ENCODE assay signal across 22 cellular contexts in genomic region chr9:127860260-127860659, GRCh38. TPM values are rescaled to one million over a fixed set of nuclear protein-coding genes. Genes with fewer than 3 reads are reported as not detected.
A peak's percentile ranks its signal among the peaks of the same experiment; 100 is the strongest.
DNase-seq lines count a peak whose midpoint lies in the region; ATAC-seq, FAIRE-seq and TF ChIP-seq lines count a peak whose summit lies in the region.
"Had no signal": no experiment of that assay in that cellular context is flagged by ENCODE, and none has a peak within 500 bp of the region (broad histone marks: within the 10 kb centered on the region; RNA-seq: fewer than 3 reads in every experiment).

No MANE protein-coding gene starts in this region.

- FAIRE-seq in K562 (lab: Jason Lieb, UNC) = no peak
- FAIRE-seq: colon, GM18507, islet of Langerhans had no signal

- 69% methylated on average over 8 of the region's 8 CpGs for WGBS in K562 (ENCODE audit: insufficient coverage, low coverage, missing lambda C conversion rate)

- no peaks in the 10 kb centered on the region for H3K9me3 Mint-ChIP-seq in CD4-positive, alpha-beta T cell
- H3K9me3 Mint-ChIP-seq in immature natural killer cell = no peaks in the 10 kb centered on the region
- H3K9me3 Mint-ChIP-seq: activated CD4-positive, alpha-beta memory T cell treated with anti-CD3 and anti-CD28 coated beads for 36 hours; activated naive CD4-positive, alpha-beta T cell treated with anti-CD3 and anti-CD28 coated beads, Interleukin-2, amount 10 ng/mL, durations not matched to agents 7 days and 5 days; neural crest cell had no signal

- H3K36me3 ChIP-seq in K562 (ENCODE audit: control insufficient read depth, insufficient read depth, low read length) = no peaks in the 10 kb centered on the region
- H3K36me3 ChIP-seq: WERI-Rb-1 had no signal

- H3K27me3 Mint-ChIP-seq in CD4-positive, alpha-beta T cell = no peaks in the 10 kb centered on the region
- peaks cover 0 to 8% (median 6%) of the 10 kb centered on the region in 3 donors for H3K27me3 Mint-ChIP-seq in immature natural killer cell (ENCODE audit: low read depth in 3 of 3)
- H3K27me3 Mint-ChIP-seq: activated CD4-positive, alpha-beta memory T cell treated with anti-CD3 and anti-CD28 coated beads for 36 hours had no signal

- H4K20me1 ChIP-seq in K562 (replicated peaks; ENCODE audit: control insufficient read depth, insufficient read depth, low read length) = no peaks in the 10 kb centered on the region

- TF ChIP-seq RAD21 in K562 (CRISPR knock-in tag; conservative IDR thresholded peaks at IDR 0.05 in 1 of 2, IDR thresholded peaks at IDR 0.05 in 1 of 2) = no peak

- no peak overlapping the region for H3K4me2 ChIP-seq in K562 (ENCODE audit: insufficient read depth, low read length)

- peak overlapping the region; percentile 87 for H3K27ac Mint-ChIP-seq in CD4-positive, alpha-beta T cell
- H3K27ac Mint-ChIP-seq in immature natural killer cell = peak overlapping the region in 5 of 6 donors; percentile 12 to 93 (median 78)
- H3K27ac Mint-ChIP-seq: activated CD4-positive, alpha-beta memory T cell treated with anti-CD3 and anti-CD28 coated beads for 36 hours; activated naive CD4-positive, alpha-beta T cell treated with anti-CD3 and anti-CD28 coated beads, Interleukin-2, amount 10 ng/mL, durations not matched to agents 7 days and 5 days had no signal

- no peaks in the 10 kb centered on the region for H3K36me3 Mint-ChIP-seq in CD4-positive, alpha-beta T cell (ENCODE audit: low read depth)
- no peaks in the 10 kb centered on the region for H3K36me3 Mint-ChIP-seq in immature natural killer cell
- H3K36me3 Mint-ChIP-seq: activated CD4-positive, alpha-beta memory T cell treated with anti-CD3 and anti-CD28 coated beads for 36 hours; activated naive CD4-positive, alpha-beta T cell treated with anti-CD3 and anti-CD28 coated beads, Interleukin-2, amount 10 ng/mL, durations not matched to agents 7 days and 5 days had no signal

- no peak overlapping the region for H3K4me3 ChIP-seq in K562

- POLR2A ChIA-PET in CD4-positive, alpha-beta T cell (lab: Charles Lee) = no interaction called here
- POLR2A ChIA-PET in K562 (lab: Yijun Ruan, JAX) = interaction anchor here (2.6 kb wide), 1 partner anchor 32 kb away, joined by 7 read pairs; no protein-coding TSS in a partner anchor

- H3K4me3 Mint-ChIP-seq in CD4-positive, alpha-beta T cell = no peak overlapping the region
- H3K4me3 Mint-ChIP-seq in immature natural killer cell = peak overlapping the region in 2 of 5 donors; percentile 25 to 38
- H3K4me3 Mint-ChIP-seq: activated CD4-positive, alpha-beta memory T cell treated with anti-CD3 and anti-CD28 coated beads for 36 hours; activated naive CD4-positive, alpha-beta T cell treated with anti-CD3 and anti-CD28 coated beads, Interleukin-2, amount 10 ng/mL, durations not matched to agents 7 days and 5 days; neural crest cell had no signal

- peaks cover 5% of the 10 kb centered on the region for H3K9me1 ChIP-seq in K562 (ENCODE audit: control insufficient read depth, insufficient read depth, low read length)

- ATAC-seq in CD4-positive, alpha-beta T cell (ENCODE audit: poor library complexity) = no peak
- ATAC-seq in K562 (no peak), sciatic nerve (peak; percentile 11)

- H3K4me1 ChIP-seq in K562 (replicated peaks in 1 of 2; ENCODE audit: control insufficient read depth in 2 of 2, insufficient read depth in 2 of 2, low read length in 2 of 2) = peaks cover 59 to 78% of the 10 kb centered on the region in 2 experiments

- H3K9ac ChIP-seq in K562 (ENCODE audit: insufficient read depth in 1 of 2, low read depth in 2 of 2, low read length in 2 of 2) = peak overlapping the region; percentile 7 to 77; a peak in 3 of 4 replicates

- H3K4me1 Mint-ChIP-seq in CD4-positive, alpha-beta T cell (ENCODE audit: low read depth) = peaks cover 38% of the 10 kb centered on the region
- peaks cover 58 to 64% of the 10 kb centered on the region in 2 donors for H3K4me1 Mint-ChIP-seq in immature natural killer cell

- TF ChIP-seq POLR2A in K562 (conservative IDR thresholded peaks at IDR 0.05) = no peak

- H3K27me3 ChIP-seq in CD4-positive, alpha-beta T cell (ENCODE audit: control insufficient read depth, insufficient read depth, low read length) = no peaks in the 10 kb centered on the region
- no peaks in the 10 kb centered on the region for H3K27me3 ChIP-seq in K562 (ENCODE audit: control insufficient read depth in 2 of 2, insufficient read depth in 2 of 2, low read length in 2 of 2)

- no peak for DNase-seq in CD4-positive, alpha-beta T cell
- DNase-seq in K562 (ENCODE audit: extremely low read depth in 1 of 4, low spot score in 3 of 4) = no peak
- DNase-seq in immature natural killer cell = no peak
- no peak for DNase-seq in sciatic nerve (ENCODE audit: low spot score)
- DNase-seq in NCI-H446 treated with DMSO at 0.1 percent for 48 hours (lab: John Stamatoyannopoulos, UW) = no peak
- DNase-seq in dermis blood vessel endothelial cell = no peak
- DNase-seq in RKO (ENCODE audit: low spot score) = no peak
- DNase-seq in 8988T = no peak
- DNase-seq: activated CD4-positive, alpha-beta memory T cell treated with anti-CD3 and anti-CD28 coated beads for 36 hours; activated naive CD4-positive, alpha-beta T cell treated with anti-CD3 and anti-CD28 coated beads, Interleukin-2, amount 10 ng/mL, durations not matched to agents 7 days and 5 days; activated T-cell treated with anti-CD3 and anti-CD28 coated beads, Interleukin-2, amount 50 U/mL, for 1 hour; COR-L47; EL; NCI-H1105; NCI-H524 treated with DMSO at 0.1 percent for 48 hours; SHP77; T-helper 2 cell; WERI-Rb-1 had no signal

- no peak for TF ChIP-seq EP300 in K562 (IDR thresholded peaks at IDR 0.05; ENCODE audit: low read length)

- intact Hi-C loops in CD4-positive, alpha-beta T cell (cut with DNase I, micrococcal nuclease) = loop anchor here in 1 of 2 experiments (5.0 kb wide), 1 partner anchor 37 kb away; the partner anchor contains the start of gene ST6GALNAC6
- intact Hi-C loops in K562 (cut with micrococcal nuclease) (no loop called here), sciatic nerve (cut with DNase I) (no loop called here)

- H3K79me2 ChIP-seq in K562 (ENCODE audit: control insufficient read depth, insufficient read depth, low read length) = no peaks in the 10 kb centered on the region

- in situ Hi-C loops in K562 (cut with MboI) = no loop called here

- CTCF ChIA-PET in CD4-positive, alpha-beta T cell (lab: Charles Lee) = interaction anchor here (0.6 kb wide), 1 partner anchor 306 kb away, joined by 3 read pairs; no protein-coding TSS in a partner anchor
- CTCF ChIA-PET in K562 (lab: Yijun Ruan, JAX; ENCODE audit: low intra/inter-chr PET ratio) = interaction anchor here (0.7 kb wide), 1 partner anchor 24 kb away, joined by 4 read pairs; no protein-coding TSS in a partner anchor

- H3K9me3 ChIP-seq in CD4-positive, alpha-beta T cell (ENCODE audit: control insufficient read depth, low read length) = no peaks in the 10 kb centered on the region
- H3K9me3 ChIP-seq in K562 (replicated peaks; ENCODE audit: control insufficient read depth, insufficient read depth, low read depth, low read length) = no peaks in the 10 kb centered on the region

- BruUV-seq in K562 (replicated peaks; lab: Mats Ljungman, UMichigan) = no TSS peak

- H3K27ac ChIP-seq in CD4-positive, alpha-beta T cell (ENCODE audit: low read depth, low read length) = no peak overlapping the region
- H3K27ac ChIP-seq in K562 (ENCODE audit: extremely low read depth, low read depth, low read length) = no peak overlapping the region; the same call in 2 of the 3 replicates

- H2AFZ ChIP-seq in K562 (ENCODE audit: low read depth, low read length) = peak overlapping the region; percentile 68; the same call in 1 of the 2 replicates

- no peak for TF ChIP-seq CTCF in CD4-positive, alpha-beta T cell (IDR thresholded peaks at IDR 0.05)
- TF ChIP-seq CTCF in K562 (IDR thresholded peaks at IDR 0.05 in 2 of 3, conservative IDR thresholded peaks at IDR 0.05 in 1 of 3; ENCODE audit: insufficient read depth in 2 of 3, low read depth in 1 of 3, low read length in 3 of 3) = no peak

RNA-seq across cellular contexts. Expression of gene ENG, which starts 5.8 kb away (rescaled TPM):
- total RNA-seq in CD4-positive, alpha-beta T cell = 1 to 10 TPM; 2.5 to 2.6 TPM
- total RNA-seq in K562 (2011; cell fraction: chromatin; rRNA removed; ENCODE audit: low replicate concordance) = 0.51 and 0.69 TPM in 2 replicates
- 0.50 and 1.1 TPM in 2 replicates for total RNA-seq in K562 (2011; cell fraction: nucleolus; rRNA removed)
- not detected in 2 replicates for total RNA-seq in K562 (2011; cell fraction: nucleoplasm; rRNA removed)
- total RNA-seq in K562 (2014; rRNA removed) (0.16 and 0.23 TPM in 2 replicates), K562 (2014; rRNA removed; fragmentation: Illumina TruSeq; extraction: Trizol) (0.07 TPM in 1 of 2 replicates, not detected in the other), K562 (2015; rRNA removed; fragmentation: Illumina TruSeq; extraction: Trizol) (0.04 TPM in 1 of 2 replicates, not detected in the other), K562 (2021) (0.40 and 0.51 TPM in 2 replicates), sciatic nerve (285 TPM), dermis blood vessel endothelial cell (84.2 and 165 TPM in 2 replicates)
- polyA plus RNA-seq in K562 (2011; rRNA removed) (0.14 and 0.27 TPM in 2 replicates), K562 (2014; fragmentation: Illumina TruSeq; extraction: Trizol) (0.24 and 0.28 TPM in 2 replicates), K562 (2014; fragmentation: Nextera tagmentation; extraction: Ambion mirVana) (under 1 TPM in 1 of 2 experiments, not detected in 1; 0.13 TPM), K562 (2014; rRNA removed) (0.13 TPM in 1 of 2 replicates, not detected in the other), immature natural killer cell (10 to 100 TPM in 1 of 3 donors, 1 to 10 TPM in 2; 7.2 to 12.1 (median 8.6) TPM)
- polyA plus RNA-seq in K562 (2011; cell fraction: cytosol; rRNA removed) = 0.19 TPM in 2 replicates
- 0.21 and 0.33 TPM in 2 replicates for polyA plus RNA-seq in K562 (2011; cell fraction: nucleus; rRNA removed)
- 0.73 and 1.6 TPM in 2 replicates for polyA plus RNA-seq in K562 (2012)
- polyA minus RNA-seq in K562 (2011; rRNA and poly(A)+ RNA removed) = 0.06 TPM in 1 of 2 replicates, not detected in the other
- polyA minus RNA-seq in K562 (2011; cell fraction: cytosol; rRNA and poly(A)+ RNA removed) = 0.64 TPM in 1 of 2 replicates, not detected in the other
- polyA minus RNA-seq in K562 (2011; cell fraction: nucleus; rRNA and poly(A)+ RNA removed) = not detected in 2 replicates

RNA-seq across cellular contexts. Expression of gene AK1, which starts 17.2 kb away (rescaled TPM):
- total RNA-seq in CD4-positive, alpha-beta T cell = 10 to 100 TPM; 46.7 to 52.6 TPM
- 1.9 and 7.3 TPM in 2 replicates for total RNA-seq in K562 (2011; cell fraction: chromatin; rRNA removed; ENCODE audit: low replicate concordance)
- total RNA-seq in K562 (2011; cell fraction: nucleolus; rRNA removed) = 7.1 and 11.2 TPM in 2 replicates
- 3.7 and 5.5 TPM in 2 replicates for total RNA-seq in K562 (2011; cell fraction: nucleoplasm; rRNA removed)
- total RNA-seq in K562 (2014; rRNA removed) = 33.2 and 56.5 TPM in 2 replicates
- 15.1 and 22.6 TPM in 2 replicates for total RNA-seq in K562 (2014; rRNA removed; fragmentation: Illumina TruSeq; extraction: Trizol)
- total RNA-seq in K562 (2015; rRNA removed; fragmentation: Illumina TruSeq; extraction: Trizol) = 38.7 and 39.0 TPM in 2 replicates
- 67.6 and 71.8 TPM in 2 replicates for total RNA-seq in K562 (2021)
- 37.2 and 44.6 TPM in 2 replicates for polyA plus RNA-seq in K562 (2011; rRNA removed)
- polyA plus RNA-seq in K562 (2011; cell fraction: cytosol; rRNA removed) = 48.4 and 109 TPM in 2 replicates
- polyA plus RNA-seq in K562 (2011; cell fraction: nucleus; rRNA removed) = 29.2 and 57.2 TPM in 2 replicates
- polyA plus RNA-seq in K562 (2012) = 69.4 and 83.0 TPM in 2 replicates
- polyA plus RNA-seq in K562 (2014; fragmentation: Illumina TruSeq; extraction: Trizol) = 68.8 and 76.7 TPM in 2 replicates
- 10 to 100 TPM; 10.1 to 38.9 TPM for polyA plus RNA-seq in K562 (2014; fragmentation: Nextera tagmentation; extraction: Ambion mirVana)
- 58.1 and 73.2 TPM in 2 replicates for polyA plus RNA-seq in K562 (2014; rRNA removed)
- 10.3 and 14.5 TPM in 2 replicates for polyA minus RNA-seq in K562 (2011; rRNA and poly(A)+ RNA removed)
- polyA minus RNA-seq in K562 (2011; cell fraction: cytosol; rRNA and poly(A)+ RNA removed) = 11.4 and 13.5 TPM in 2 replicates
- 1.2 and 2.1 TPM in 2 replicates for polyA minus RNA-seq in K562 (2011; cell fraction: nucleus; rRNA and poly(A)+ RNA removed)
- 1 to 10 TPM in 1 of 3 donors, under 1 TPM in 1, not detected in 1; 0.12 to 1.0 TPM for polyA plus RNA-seq in immature natural killer cell
- total RNA-seq in sciatic nerve = 61.0 TPM
- total RNA-seq in dermis blood vessel endothelial cell = 22.0 and 42.2 TPM in 2 replicates

RNA-seq across cellular contexts. Expression of gene ST6GALNAC6, which starts 39.1 kb away (rescaled TPM):
- 10 to 100 TPM; 93.1 to 97.5 TPM for total RNA-seq in CD4-positive, alpha-beta T cell
- total RNA-seq in K562 (2011; cell fraction: chromatin; rRNA removed; ENCODE audit: low replicate concordance) = 18.9 and 41.8 TPM in 2 replicates
- total RNA-seq in K562 (2011; cell fraction: nucleolus; rRNA removed) = 25.3 and 31.9 TPM in 2 replicates
- 19.5 and 22.4 TPM in 2 replicates for total RNA-seq in K562 (2011; cell fraction: nucleoplasm; rRNA removed)
- total RNA-seq in K562 (2014; rRNA removed) (13.0 and 16.0 TPM in 2 replicates), K562 (2014; rRNA removed; fragmentation: Illumina TruSeq; extraction: Trizol) (6.4 and 8.2 TPM in 2 replicates), K562 (2015; rRNA removed; fragmentation: Illumina TruSeq; extraction: Trizol) (16.8 and 17.0 TPM in 2 replicates), K562 (2021) (17.3 and 18.7 TPM in 2 replicates), sciatic nerve (108 TPM), dermis blood vessel endothelial cell (33.2 and 44.8 TPM in 2 replicates)
- polyA plus RNA-seq in K562 (2011; rRNA removed) (23.0 and 23.7 TPM in 2 replicates), K562 (2014; fragmentation: Illumina TruSeq; extraction: Trizol) (14.5 and 15.6 TPM in 2 replicates), K562 (2014; fragmentation: Nextera tagmentation; extraction: Ambion mirVana) (under 1 TPM; 0.13 to 0.20 TPM), K562 (2014; rRNA removed) (16.4 and 19.0 TPM in 2 replicates), immature natural killer cell (10 to 100 TPM; 84.0 to 97.8 (median 94.1) TPM)
- 30.5 and 46.9 TPM in 2 replicates for polyA plus RNA-seq in K562 (2011; cell fraction: cytosol; rRNA removed)
- 51.3 and 78.0 TPM in 2 replicates for polyA plus RNA-seq in K562 (2011; cell fraction: nucleus; rRNA removed)
- polyA plus RNA-seq in K562 (2012) = 13.2 and 13.7 TPM in 2 replicates
- polyA minus RNA-seq in K562 (2011; rRNA and poly(A)+ RNA removed) = 5.5 and 6.3 TPM in 2 replicates
- 3.5 and 5.2 TPM in 2 replicates for polyA minus RNA-seq in K562 (2011; cell fraction: cytosol; rRNA and poly(A)+ RNA removed)
- 10.4 and 11.2 TPM in 2 replicates for polyA minus RNA-seq in K562 (2011; cell fraction: nucleus; rRNA and poly(A)+ RNA removed)

RNA-seq across cellular contexts. Expression of gene ST6GALNAC4, which starts 56.6 kb away (rescaled TPM):
- 10 to 100 TPM; 28.7 to 30.2 TPM for total RNA-seq in CD4-positive, alpha-beta T cell
- total RNA-seq in K562 (2011; cell fraction: chromatin; rRNA removed; ENCODE audit: low replicate concordance) = 24.9 and 89.8 TPM in 2 replicates
- total RNA-seq in K562 (2011; cell fraction: nucleolus; rRNA removed) = 90.4 and 100 TPM in 2 replicates
- total RNA-seq in K562 (2011; cell fraction: nucleoplasm; rRNA removed) = 52.6 and 55.0 TPM in 2 replicates
- total RNA-seq in K562 (2014; rRNA removed) (25.5 and 47.2 TPM in 2 replicates), K562 (2014; rRNA removed; fragmentation: Illumina TruSeq; extraction: Trizol) (2.8 and 6.6 TPM in 2 replicates), K562 (2015; rRNA removed; fragmentation: Illumina TruSeq; extraction: Trizol) (17.2 and 19.0 TPM in 2 replicates), K562 (2021) (43.1 and 47.1 TPM in 2 replicates), sciatic nerve (19.6 TPM), dermis blood vessel endothelial cell (50.0 and 98.0 TPM in 2 replicates)
- polyA plus RNA-seq in K562 (2011; rRNA removed) (14.0 and 19.4 TPM in 2 replicates), K562 (2014; fragmentation: Illumina TruSeq; extraction: Trizol) (15.4 and 34.0 TPM in 2 replicates), K562 (2014; fragmentation: Nextera tagmentation; extraction: Ambion mirVana) (1 to 10 TPM; 2.6 to 3.4 TPM), K562 (2014; rRNA removed) (26.0 and 42.6 TPM in 2 replicates), immature natural killer cell (10 to 100 TPM in 1 of 3 donors, 1 to 10 TPM in 2; 8.7 to 20.1 (median 9.1) TPM)
- 30.0 and 73.0 TPM in 2 replicates for polyA plus RNA-seq in K562 (2011; cell fraction: cytosol; rRNA removed)
- polyA plus RNA-seq in K562 (2011; cell fraction: nucleus; rRNA removed) = 34.4 and 63.8 TPM in 2 replicates
- polyA plus RNA-seq in K562 (2012) = 26.5 and 52.2 TPM in 2 replicates
- polyA minus RNA-seq in K562 (2011; rRNA and poly(A)+ RNA removed) = 7.5 and 10.6 TPM in 2 replicates
- 30.9 and 50.2 TPM in 2 replicates for polyA minus RNA-seq in K562 (2011; cell fraction: cytosol; rRNA and poly(A)+ RNA removed)
- polyA minus RNA-seq in K562 (2011; cell fraction: nucleus; rRNA and poly(A)+ RNA removed) = 24.7 and 25.8 TPM in 2 replicates

RNA-seq across cellular contexts. Expression of gene FPGS, which starts 57.6 kb away (rescaled TPM):
- 10 to 100 TPM; 58.0 to 66.6 TPM for total RNA-seq in CD4-positive, alpha-beta T cell
- total RNA-seq in K562 (2011; cell fraction: chromatin; rRNA removed; ENCODE audit: low replicate concordance) = 82.8 and 192 TPM in 2 replicates
- total RNA-seq in K562 (2011; cell fraction: nucleolus; rRNA removed) = 117 and 131 TPM in 2 replicates
- 76.6 and 93.6 TPM in 2 replicates for total RNA-seq in K562 (2011; cell fraction: nucleoplasm; rRNA removed)
- 77.1 and 91.1 TPM in 2 replicates for total RNA-seq in K562 (2014; rRNA removed)
- total RNA-seq in K562 (2014; rRNA removed; fragmentation: Illumina TruSeq; extraction: Trizol) = 19.7 and 32.6 TPM in 2 replicates
- 52.9 and 54.0 TPM in 2 replicates for total RNA-seq in K562 (2015; rRNA removed; fragmentation: Illumina TruSeq; extraction: Trizol)
- 85.1 and 90.2 TPM in 2 replicates for total RNA-seq in K562 (2021)
- polyA plus RNA-seq in K562 (2011; rRNA removed) = 59.2 and 65.5 TPM in 2 replicates
- polyA plus RNA-seq in K562 (2011; cell fraction: cytosol; rRNA removed) = 77.6 and 147 TPM in 2 replicates
- 83.8 and 119 TPM in 2 replicates for polyA plus RNA-seq in K562 (2011; cell fraction: nucleus; rRNA removed)
- 59.3 and 62.8 TPM in 2 replicates for polyA plus RNA-seq in K562 (2012)
- polyA plus RNA-seq in K562 (2014; fragmentation: Illumina TruSeq; extraction: Trizol) = 86.4 and 87.8 TPM in 2 replicates
- 1 to 10 TPM in 1 of 2 experiments, under 1 TPM in 1; 0.84 to 2.0 TPM for polyA plus RNA-seq in K562 (2014; fragmentation: Nextera tagmentation; extraction: Ambion mirVana)
- polyA plus RNA-seq in K562 (2014; rRNA removed) = 61.4 and 63.1 TPM in 2 replicates
- polyA minus RNA-seq in K562 (2011; rRNA and poly(A)+ RNA removed) = 31.3 and 52.3 TPM in 2 replicates
- polyA minus RNA-seq in K562 (2011; cell fraction: cytosol; rRNA and poly(A)+ RNA removed) = 47.3 and 50.9 TPM in 2 replicates
- polyA minus RNA-seq in K562 (2011; cell fraction: nucleus; rRNA and poly(A)+ RNA removed) = 28.5 and 31.4 TPM in 2 replicates
- polyA plus RNA-seq in immature natural killer cell = 10 to 100 TPM; 77.3 to 97.7 (median 89.1) TPM
- 69.7 TPM for total RNA-seq in sciatic nerve
- total RNA-seq in dermis blood vessel endothelial cell = 64.2 and 93.8 TPM in 2 replicates

Comparison
In these comparisons a context has a peak if more than half of its experiments do, and no peak if none do; other contexts are left out.
1. RNA of gene ENG, which starts 5.8 kb away (total RNA-seq): 285 TPM in sciatic nerve (single experiment) and 84.2 to 165 TPM in dermis blood vessel endothelial cell; 2.5 to 2.6 TPM in CD4-positive, alpha-beta T cell and 0.04 to 1.1 TPM in K562; every median in the first group is over 10 times any median in the second.